In the genomic region with DNA sequence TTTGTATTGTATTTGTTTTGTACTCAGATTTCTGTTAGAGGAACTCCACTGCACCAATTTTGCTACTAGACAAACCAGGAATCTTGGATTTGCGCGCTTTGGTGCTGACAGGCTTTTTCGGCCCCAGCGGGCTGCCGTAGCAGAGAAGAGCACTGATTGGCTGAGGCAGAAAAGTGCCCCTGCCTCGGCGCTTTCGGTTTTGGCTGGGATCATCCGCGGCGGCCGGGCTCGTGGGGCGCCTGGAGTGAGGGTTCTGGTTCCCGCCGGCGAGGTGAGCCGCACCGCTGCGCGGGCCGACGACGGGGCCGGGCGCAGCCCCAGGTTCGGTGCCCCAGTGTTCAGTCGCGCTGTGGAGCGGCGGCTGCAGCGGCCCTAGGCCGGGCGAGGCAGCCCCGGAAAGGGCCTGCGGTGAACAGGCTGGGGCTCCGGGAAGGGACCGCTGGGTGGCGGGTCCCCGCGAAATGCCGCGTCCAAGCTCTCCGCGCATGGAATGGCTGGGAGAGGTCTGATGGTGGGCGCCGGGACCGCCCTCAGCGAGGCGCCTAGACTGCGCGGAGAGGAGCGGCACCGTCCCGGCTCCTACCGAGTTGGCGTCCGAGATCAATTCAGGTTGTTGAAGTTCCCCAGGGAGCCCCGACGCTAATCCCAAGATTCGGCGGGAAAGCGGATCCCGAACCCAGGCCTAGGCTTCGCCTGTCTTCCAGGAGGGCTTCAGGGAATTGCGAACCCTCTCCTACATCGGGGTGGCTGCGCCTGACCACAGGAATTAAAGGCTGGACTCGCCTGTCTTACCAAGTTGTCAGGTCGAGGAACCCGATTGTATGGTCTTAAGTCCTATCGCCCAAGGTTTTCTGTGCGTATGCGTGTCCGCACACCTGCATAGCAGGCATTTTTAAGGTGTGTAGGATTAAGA, we compare ENCODE assay signal across 1 cellular context.
A peak's percentile ranks its signal among the peaks of the same experiment; 100 is the strongest.
TF ChIP-seq lines count a peak whose summit lies in the region.

A gene (plus strand): TSS at position 178 of the 913 bp plus-strand sequence. CDS start 7,204 bp downstream, outside the sequence.

TF ChIP-seq in Ishikawa, 13 proteins besides CTCF, POLR2A, EP300 and RAD21 (continued from another document):
- TF ChIP-seq, protein P1, sequence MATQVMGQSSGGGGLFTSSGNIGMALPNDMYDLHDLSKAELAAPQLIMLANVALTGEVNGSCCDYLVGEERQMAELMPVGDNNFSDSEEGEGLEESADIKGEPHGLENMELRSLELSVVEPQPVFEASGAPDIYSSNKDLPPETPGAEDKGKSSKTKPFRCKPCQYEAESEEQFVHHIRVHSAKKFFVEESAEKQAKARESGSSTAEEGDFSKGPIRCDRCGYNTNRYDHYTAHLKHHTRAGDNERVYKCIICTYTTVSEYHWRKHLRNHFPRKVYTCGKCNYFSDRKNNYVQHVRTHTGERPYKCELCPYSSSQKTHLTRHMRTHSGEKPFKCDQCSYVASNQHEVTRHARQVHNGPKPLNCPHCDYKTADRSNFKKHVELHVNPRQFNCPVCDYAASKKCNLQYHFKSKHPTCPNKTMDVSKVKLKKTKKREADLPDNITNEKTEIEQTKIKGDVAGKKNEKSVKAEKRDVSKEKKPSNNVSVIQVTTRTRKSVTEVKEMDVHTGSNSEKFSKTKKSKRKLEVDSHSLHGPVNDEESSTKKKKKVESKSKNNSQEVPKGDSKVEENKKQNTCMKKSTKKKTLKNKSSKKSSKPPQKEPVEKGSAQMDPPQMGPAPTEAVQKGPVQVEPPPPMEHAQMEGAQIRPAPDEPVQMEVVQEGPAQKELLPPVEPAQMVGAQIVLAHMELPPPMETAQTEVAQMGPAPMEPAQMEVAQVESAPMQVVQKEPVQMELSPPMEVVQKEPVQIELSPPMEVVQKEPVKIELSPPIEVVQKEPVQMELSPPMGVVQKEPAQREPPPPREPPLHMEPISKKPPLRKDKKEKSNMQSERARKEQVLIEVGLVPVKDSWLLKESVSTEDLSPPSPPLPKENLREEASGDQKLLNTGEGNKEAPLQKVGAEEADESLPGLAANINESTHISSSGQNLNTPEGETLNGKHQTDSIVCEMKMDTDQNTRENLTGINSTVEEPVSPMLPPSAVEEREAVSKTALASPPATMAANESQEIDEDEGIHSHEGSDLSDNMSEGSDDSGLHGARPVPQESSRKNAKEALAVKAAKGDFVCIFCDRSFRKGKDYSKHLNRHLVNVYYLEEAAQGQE (IDR thresholded peaks at IDR 0.05; ENCODE audit: low read depth) = no peak
- TF ChIP-seq TEAD4 (IDR thresholded peaks at IDR 0.05) = peak; percentile 43
